14 cellular contexts compared by ENCODE assay signal in the genomic region with DNA sequence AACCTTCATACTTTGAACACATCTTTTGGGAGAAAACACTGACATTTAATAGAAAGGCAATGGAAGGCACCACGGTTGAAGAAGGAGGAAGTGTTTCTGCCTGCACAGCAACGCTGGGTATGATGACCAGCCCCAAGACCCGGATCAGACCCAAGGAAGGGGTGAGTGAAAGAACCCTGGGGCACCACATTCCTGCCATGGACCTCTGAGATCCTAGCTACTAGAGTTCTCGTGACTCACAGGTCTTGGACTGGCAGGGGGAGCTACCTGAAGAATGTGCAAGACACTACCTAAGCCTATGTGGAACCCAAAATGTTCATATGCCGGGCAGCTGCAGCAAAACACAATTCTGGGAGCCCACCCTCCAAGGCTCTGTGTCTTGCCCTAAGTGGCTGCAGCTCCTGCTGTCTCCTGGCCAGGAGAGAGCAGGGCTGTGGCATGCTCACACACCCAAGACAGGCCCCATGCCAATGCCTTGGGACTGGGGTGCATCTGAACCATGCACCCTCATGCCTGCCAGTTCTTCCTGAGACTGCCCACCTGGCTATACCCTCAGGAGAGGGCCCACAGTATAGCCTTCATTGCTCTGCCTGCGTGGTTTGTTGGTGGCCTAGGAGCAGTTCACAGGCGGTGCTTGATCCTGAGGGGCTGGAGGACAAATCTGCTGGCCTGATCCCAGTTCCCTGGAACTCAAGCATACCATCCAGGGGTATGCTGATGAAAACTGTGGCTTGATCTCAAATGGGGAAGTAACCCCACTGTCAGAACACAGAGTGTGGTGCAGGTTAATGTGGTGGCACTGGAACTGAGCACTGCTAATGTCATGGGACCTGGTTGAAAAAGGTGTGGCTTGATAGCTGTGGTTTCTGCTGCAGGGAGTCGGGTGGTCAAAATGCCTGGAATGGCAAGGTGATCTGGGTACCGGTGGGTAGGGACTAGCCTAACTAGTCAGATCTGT.
DNase-seq lines count a peak whose midpoint lies in the region; ATAC-seq, FAIRE-seq and TF ChIP-seq lines count a peak whose summit lies in the region.
"Had no signal": no experiment of that assay in that cellular context is flagged by ENCODE, and none has a peak within 500 bp of the region (broad histone marks: within the 10 kb centered on the region; RNA-seq: fewer than 3 reads in every experiment).

No MANE protein-coding gene starts in this region.

- peaks cover 2% of the 10 kb centered on the region for H3K36me3 Mint-ChIP-seq in memory B cell
- H3K36me3 Mint-ChIP-seq: activated naive CD4-positive, alpha-beta T cell treated with anti-CD3 and anti-CD28 coated beads, Interleukin-2, amount 50 U/mL, for 24 hours had no signal

- H3K27me3 Mint-ChIP-seq in memory B cell = peaks cover 2% of the 10 kb centered on the region
- H3K27me3 Mint-ChIP-seq: progenitor cell of endocrine pancreas had no signal

- peak; percentile 33 for ATAC-seq in GM18511 (IDR thresholded peaks at IDR 0.05; ENCODE audit: unreplicated experiment)
- peak; percentile 8 for ATAC-seq in GM21515 (IDR thresholded peaks at IDR 0.05; ENCODE audit: unreplicated experiment)
- peak; percentile 15 for ATAC-seq in memory B cell (ENCODE audit: low read depth)

- H3K4me1 Mint-ChIP-seq in memory B cell = no peaks in the 10 kb centered on the region
- H3K4me1 Mint-ChIP-seq: activated naive CD4-positive, alpha-beta T cell treated with anti-CD3 and anti-CD28 coated beads, Interleukin-2, amount 50 U/mL, for 24 hours had no signal

- H3K9me3 ChIP-seq in ovary = no peaks in the 10 kb centered on the region
- H3K9me3 ChIP-seq: uterus had no signal

- peaks cover 8% of the 10 kb centered on the region for H3K9me3 Mint-ChIP-seq in memory B cell
- H3K9me3 Mint-ChIP-seq: activated naive CD4-positive, alpha-beta T cell treated with anti-CD3 and anti-CD28 coated beads, Interleukin-2, amount 50 U/mL, for 24 hours; central memory CD8-positive, alpha-beta T cell had no signal

- H3K36me3 ChIP-seq in ovary = no peaks in the 10 kb centered on the region
- H3K36me3 ChIP-seq: uterus had no signal

- H3K4me1 ChIP-seq in ovary (ENCODE audit: insufficient read depth) = no peaks in the 10 kb centered on the region
- H3K4me1 ChIP-seq: uterus had no signal

- H3K27ac Mint-ChIP-seq in memory B cell = no peak overlapping the region
- H3K27ac Mint-ChIP-seq: activated naive CD4-positive, alpha-beta T cell treated with anti-CD3 and anti-CD28 coated beads, Interleukin-2, amount 50 U/mL, for 24 hours; progenitor cell of endocrine pancreas had no signal

- no peak overlapping the region for H3K4me3 ChIP-seq in ovary
- H3K4me3 ChIP-seq: uterus had no signal

- TF ChIP-seq CTCF in ovary (IDR thresholded peaks at IDR 0.05) = no peak

- H3K27ac ChIP-seq in ovary = no peak overlapping the region
- H3K27ac ChIP-seq: uterus had no signal

- no peak for TF ChIP-seq EP300 in ovary (IDR thresholded peaks at IDR 0.05)

- H3K4me3 Mint-ChIP-seq in memory B cell = no peak overlapping the region
- H3K4me3 Mint-ChIP-seq: activated naive CD4-positive, alpha-beta T cell treated with anti-CD3 and anti-CD28 coated beads, Interleukin-2, amount 50 U/mL, for 24 hours; central memory CD8-positive, alpha-beta T cell had no signal

- FAIRE-seq in HTR-8/SVneo (lab: Jason Lieb, UNC) = peak; percentile 9

- WGBS in ovary, 3 donors = 83 to 96% (median 93%) methylated on average over 9 of the region's 9 CpGs

- DNase-seq in HTR-8/SVneo (ENCODE audit: insufficient read length, low spot score) (no peak), memory B cell (ENCODE audit: low spot score in 2 of 2) (no peak), ovary (no peak), NCI-H345 treated with DMSO at 0.1 percent for 48 hours (lab: John Stamatoyannopoulos, UW; ENCODE audit: unreplicated experiment) (no peak), CD1c-positive myeloid dendritic cell (ENCODE audit: extremely low spot score) (no peak)
- DNase-seq in stimulated activated CD8-positive, alpha-beta memory T cell treated with anti-CD3 and anti-CD28 coated beads, Interleukin-4, amount 100 ng/mL, for 48 hours = no peak
- DNase-seq: KG1, NCI-H1694, uterus had no signal

- no peaks in the 10 kb centered on the region for H3K27me3 ChIP-seq in ovary
- H3K27me3 ChIP-seq: uterus had no signal

- TF ChIP-seq POLR2A in ovary (IDR thresholded peaks at IDR 0.05) = no peak

- intact Hi-C loops in ovary (cut with DNase I) = loop anchor here in 1 of 4 donors (10.0 kb wide), 1 partner anchor 723 kb away; no protein-coding TSS in a partner anchor
